ENCODE assay signal across 20 cellular contexts in the genomic region with DNA sequence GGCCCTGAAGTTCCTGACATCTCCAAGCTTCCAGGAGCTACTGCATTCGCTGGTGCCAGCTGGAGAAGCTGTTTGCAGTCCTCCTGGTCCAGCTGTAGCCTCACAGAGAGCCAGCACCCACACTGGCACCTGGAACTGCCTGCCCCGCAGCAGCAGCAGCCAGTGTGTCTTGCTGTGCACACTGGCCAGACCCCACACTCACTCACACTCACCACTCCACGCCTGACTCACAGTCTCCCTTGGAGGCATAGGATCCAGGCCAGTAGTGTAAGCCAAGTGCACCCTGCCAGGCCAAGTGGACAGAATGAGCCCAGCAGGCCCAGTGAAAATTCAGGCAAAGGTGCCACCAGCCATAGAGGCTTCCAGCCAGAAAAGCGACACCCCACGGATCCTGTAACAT.
"Had no signal": no experiment of that assay in that cellular context is flagged by ENCODE, and none has a peak within 500 bp of the region (broad histone marks: within the 10 kb centered on the region; RNA-seq: fewer than 3 reads in every experiment).

No MANE protein-coding gene starts in this region.

- H3K27me3 ChIP-seq: SJSA1 had no signal

- H3K36me3 ChIP-seq: SJSA1 had no signal

- H3K4me1 ChIP-seq: SJSA1 had no signal

- H3K4me3 ChIP-seq: K562, SJSA1, SK-N-MC had no signal

- H3K27ac ChIP-seq: KMS-11, SJSA1, SK-N-MC had no signal

- H3K9me3 ChIP-seq: SJSA1 had no signal

- DNase-seq: Kasumi-1, NCI-H1092, NCI-H1105 treated with DMSO at 0.1 percent for 48 hours, NCI-H1417 treated with DMSO at 0.1 percent for 48 hours, NCI-H146, NCI-H1694 treated with DMSO at 0.1 percent for 48 hours, NCI-H1930, NCI-H2081, NCI-H2107, NCI-H2227 treated with DMSO at 0.1 percent for 48 hours, NCI-H524, NCI-H526 treated with DMSO at 0.1 percent for 48 hours, NCI-H748 treated with DMSO at 0.1 percent for 48 hours, Right ventricle myocardium superior, RPMI8226, SIG-M5 had no signal
